ENCODE assay signal across 8 cellular contexts in the genomic region with DNA sequence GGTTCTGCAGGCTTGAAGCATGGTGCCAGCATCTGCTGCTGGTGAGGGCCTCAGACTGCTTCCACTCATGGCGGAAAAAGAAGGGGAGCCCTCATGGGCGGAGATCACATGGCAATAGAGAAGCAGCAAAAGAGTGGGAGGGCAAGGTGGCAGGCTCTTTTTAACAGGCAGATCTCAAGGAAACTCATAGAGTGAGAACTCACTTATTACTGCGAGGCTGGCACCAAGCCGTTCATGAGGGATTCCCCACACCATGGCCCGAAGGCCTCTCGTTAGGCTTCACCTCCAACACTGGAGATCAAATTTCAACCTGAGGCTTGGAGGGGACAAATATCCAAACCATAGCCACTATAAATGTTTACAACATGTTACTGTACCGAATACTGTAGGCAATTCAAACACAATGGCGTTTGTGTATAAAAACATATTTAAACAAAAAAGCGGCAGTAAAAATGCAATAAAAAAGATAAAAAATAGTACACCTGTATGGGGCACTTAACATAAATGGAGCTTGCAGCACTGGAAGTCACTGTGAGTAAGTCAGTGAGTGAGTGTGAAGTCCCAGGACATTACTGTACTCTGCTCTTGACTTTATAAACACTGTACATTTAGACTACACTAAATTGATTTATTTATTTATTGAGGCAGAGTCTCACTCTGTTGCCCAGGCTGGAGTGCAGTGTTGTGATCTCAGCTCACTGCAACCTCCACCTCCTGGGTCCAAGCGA. TPM values are rescaled to one million over a fixed set of nuclear protein-coding genes. Genes with fewer than 3 reads are reported as not detected.
"Had no signal": no experiment of that assay in that cellular context is flagged by ENCODE, and none has a peak within 500 bp of the region (broad histone marks: within the 10 kb centered on the region; RNA-seq: fewer than 3 reads in every experiment).

No MANE protein-coding gene starts in this region.

- H3K36me3 ChIP-seq: lower lobe of right lung, WERI-Rb-1 had no signal

- H3K4me1 ChIP-seq: foreskin keratinocyte had no signal

- DNase-seq: lower lobe of right lung had no signal

- H3K4me3 ChIP-seq: lower lobe of right lung had no signal

- H3K9me3 ChIP-seq: lower lobe of right lung had no signal

- H3K27ac ChIP-seq: foreskin keratinocyte, lower lobe of right lung, WERI-Rb-1 had no signal

RNA-seq across cellular contexts. Expression of a gene that starts 18.8 kb away (rescaled TPM):
- total RNA-seq: activated T-helper 1 cell treated with anti-CD3 and anti-CD28 coated beads, Interleukin-12 subunit alpha, Interleukin-12 subunit beta, Interleukin-2, Interleukin-4 antibody, amounts not matched to agents 30 ng/mL and 10 ng/mL and 1 ng/mL, durations not matched to agents 14 hours and 24 hours and 36 hours; chondrocyte; fibroblast of lung; foreskin keratinocyte; T-helper 17 cell had no signal
- polyA plus RNA-seq: fibroblast of lung, foreskin keratinocyte, neural cell had no signal
